ENCODE assay signal across 32 cellular contexts in the genomic region with DNA sequence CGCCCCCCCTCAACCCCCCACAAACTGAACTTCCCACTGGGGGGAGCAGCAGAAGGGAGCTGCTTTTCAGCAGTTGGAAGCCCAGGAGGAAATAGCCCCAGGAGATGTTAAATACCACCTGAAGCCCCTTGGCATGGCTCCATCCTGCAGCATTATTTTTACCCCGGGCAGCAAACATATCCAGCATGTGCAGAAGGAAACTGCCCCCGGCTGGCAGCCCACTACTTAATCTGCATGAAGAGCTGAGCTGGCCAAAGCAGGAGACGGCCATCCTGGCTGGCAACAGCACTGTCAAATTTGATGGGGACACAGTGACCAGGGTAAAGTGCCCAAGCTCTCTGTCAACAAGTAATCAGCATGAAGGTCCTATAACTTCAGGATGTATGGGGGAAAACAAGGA. TPM values are rescaled to one million over a fixed set of nuclear protein-coding genes. Genes with fewer than 3 reads are reported as not detected.
"Had no signal": no experiment of that assay in that cellular context is flagged by ENCODE, and none has a peak within 500 bp of the region (broad histone marks: within the 10 kb centered on the region; RNA-seq: fewer than 3 reads in every experiment).

No MANE protein-coding gene starts in this region.

- H3K4me3 ChIP-seq: adrenal gland, body of pancreas, breast epithelium, K562, Peyer's patch, SJSA1 had no signal

- DNase-seq: activated B cell treated with CpG ODN at 0.5 μM for 24 hours; activated CD4-positive, alpha-beta memory T cell treated with anti-CD3 and anti-CD28 coated beads for 36 hours; activated CD4-positive, alpha-beta T cell treated with anti-CD3 and anti-CD28 coated beads for 4 hours; activated CD4-positive, alpha-beta T cell treated with anti-CD3 and anti-CD28 coated beads, Interleukin-2, amount 50 U/mL, for 1 hour; activated CD4-positive, CD25-positive, alpha-beta regulatory T cell treated with anti-CD3 and anti-CD28 coated beads, Interleukin-2, amount 50 U/mL, for 72 hours; activated gamma-delta T cell; activated naive CD4-positive, alpha-beta T cell treated with Interleukin-2 at 50 U/mL for 16 hours; activated T-cell treated with anti-CD3 and anti-CD28 coated beads, Interleukin-2, amount 50 U/mL, for 1 hour; activated T-cell treated with anti-CD3 and anti-CD28 coated beads, Interleukin-2, amount 50 U/mL, for 72 hours; adrenal gland; body of pancreas; NCI-H1105; NCI-H1417 treated with DMSO at 0.1 percent for 48 hours; NCI-H187 treated with DMSO at 0.1 percent for 48 hours; NCI-H345; NCI-H510A; NCI-H526; NCI-H774; NK-92 treated with Interleukin-12 subunit alpha and Interleukin-12 subunit beta, amount 100 ng/mL, for 24 hours; PC-3; Peyer's patch; RPMI8226; SHP77 treated with DMSO at 0.1 percent for 48 hours; SK-N-SH had no signal

RNA-seq across cellular contexts. Expression of a gene that starts 50.9 kb away (rescaled TPM):
- total RNA-seq: activated B cell treated with CpG ODN at 0.5 μM for 24 hours; activated CD4-positive, alpha-beta memory T cell treated with anti-CD3 and anti-CD28 coated beads for 36 hours; activated naive CD4-positive, alpha-beta T cell treated with anti-CD3 and anti-CD28 coated beads, Interleukin-2, amount 50 U/mL, for 72 hours; activated T-cell treated with anti-CD3 and anti-CD28 coated beads, Interleukin-2, amount 50 U/mL, for 72 hours; activated T-helper 2 cell treated with anti-CD3 and anti-CD28 coated beads, Interferon-gamma antibody, Interleukin-2, Interleukin-4, amounts not matched to agents 10 μg/mL and 5 μg/mL and 100 μg/mL, durations not matched to agents 14 hours and 24 hours and 36 hours; astrocyte; breast epithelium; cardiac septum; K562; M059J; PC-3; SJSA1 had no signal
